20 cellular contexts compared by ENCODE assay signal in the genomic region with DNA sequence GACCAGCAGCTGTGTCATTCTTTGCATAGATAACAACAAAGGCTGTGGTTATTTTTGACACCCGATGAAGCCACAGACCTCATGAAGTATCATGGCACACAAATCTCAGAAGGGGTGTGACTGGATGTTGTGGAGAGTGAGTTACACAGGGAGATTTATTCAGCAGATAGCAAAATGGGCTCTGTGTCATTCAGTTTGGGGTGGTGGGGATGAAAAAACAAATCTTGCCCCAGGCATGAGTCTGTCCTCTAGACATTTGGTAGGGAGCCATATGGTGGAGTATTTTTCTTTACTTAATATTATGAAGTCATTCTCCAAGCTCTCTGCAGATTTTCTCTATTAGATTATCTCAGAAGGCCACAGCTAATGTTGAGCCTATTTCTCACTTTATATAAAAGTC.
A peak's percentile ranks its signal among the peaks of the same experiment; 100 is the strongest.
DNase-seq lines count a peak whose midpoint lies in the region; ATAC-seq and TF ChIP-seq lines count a peak whose summit lies in the region.
"Had no signal": no experiment of that assay in that cellular context is flagged by ENCODE, and none has a peak within 500 bp of the region (broad histone marks: within the 10 kb centered on the region; RNA-seq: fewer than 3 reads in every experiment).

No MANE protein-coding gene starts in this region.

- ATAC-seq in GM18502 (IDR thresholded peaks at IDR 0.05; ENCODE audit: poor library complexity, unreplicated experiment) (peak; percentile 63), HG02759 (IDR thresholded peaks at IDR 0.05; ENCODE audit: unreplicated experiment) (no peak), HG03097 (IDR thresholded peaks at IDR 0.05; ENCODE audit: low FRiP score, unreplicated experiment) (no peak), HG03139 (IDR thresholded peaks at IDR 0.05; ENCODE audit: unreplicated experiment) (no peak)
- ATAC-seq: activated T-helper 17 cell treated with anti-CD3 and anti-CD28 coated beads, Interleukin-2, amount 50 U/mL, for 72 hours; CD8-positive, alpha-beta T cell had no signal

- H3K36me3 Mint-ChIP-seq in osteocyte (ENCODE audit: unreplicated experiment), result no peaks in the 10 kb centered on the region
- H3K36me3 Mint-ChIP-seq: activated CD4-positive, alpha-beta memory T cell treated with anti-CD3 and anti-CD28 coated beads for 36 hours; CD8-positive, alpha-beta T cell; type B pancreatic cell had no signal

- no peak overlapping the region for H3K4me3 ChIP-seq in cardiac fibroblast (replicated peaks in 1 of 2; ENCODE audit: low read depth in 2 of 2, low read length in 2 of 2)
- H3K4me3 ChIP-seq: lung, MG63, right atrium auricular region had no signal

- H3K9me3 Mint-ChIP-seq in osteocyte (ENCODE audit: unreplicated experiment), result no peaks in the 10 kb centered on the region
- H3K9me3 Mint-ChIP-seq: activated CD4-positive, alpha-beta memory T cell treated with anti-CD3 and anti-CD28 coated beads for 36 hours; type B pancreatic cell had no signal

- H3K4me3 Mint-ChIP-seq in osteocyte (ENCODE audit: unreplicated experiment), result no peak overlapping the region
- H3K4me3 Mint-ChIP-seq: activated CD4-positive, alpha-beta memory T cell treated with anti-CD3 and anti-CD28 coated beads for 36 hours; activated T-helper 17 cell treated with anti-CD3 and anti-CD28 coated beads, Interleukin-2, amount 50 U/mL, for 72 hours; CD8-positive, alpha-beta T cell; dendritic cell treated with granulocyte-macrophage colony-stimulating factor and Interleukin-4, amounts not matched to agents 40 ng/mL and 50 ng/mL, for 4 days; type B pancreatic cell had no signal

- peaks cover 27% of the 10 kb centered on the region for H3K4me1 Mint-ChIP-seq in osteocyte (ENCODE audit: unreplicated experiment)
- H3K4me1 Mint-ChIP-seq: activated T-helper 17 cell treated with anti-CD3 and anti-CD28 coated beads, Interleukin-2, amount 50 U/mL, for 72 hours had no signal

- no peaks in the 10 kb centered on the region for H3K27me3 Mint-ChIP-seq in osteocyte (ENCODE audit: unreplicated experiment)
- H3K27me3 Mint-ChIP-seq: activated CD4-positive, alpha-beta memory T cell treated with anti-CD3 and anti-CD28 coated beads for 36 hours; activated T-helper 17 cell treated with anti-CD3 and anti-CD28 coated beads, Interleukin-2, amount 50 U/mL, for 72 hours; dendritic cell treated with granulocyte-macrophage colony-stimulating factor and Interleukin-4, amounts not matched to agents 40 ng/mL and 50 ng/mL, for 4 days; type B pancreatic cell had no signal

- TF ChIP-seq CTCF in cardiac fibroblast (IDR thresholded peaks at IDR 0.05; ENCODE audit: low read depth, low read length) (no peak), osteocyte (IDR thresholded peaks at IDR 0.05) (no peak)

- H3K27ac Mint-ChIP-seq in osteocyte (ENCODE audit: unreplicated experiment), result peak overlapping the region; percentile 15
- H3K27ac Mint-ChIP-seq: activated CD4-positive, alpha-beta memory T cell treated with anti-CD3 and anti-CD28 coated beads for 36 hours; activated T-helper 17 cell treated with anti-CD3 and anti-CD28 coated beads, Interleukin-2, amount 50 U/mL, for 72 hours; CD8-positive, alpha-beta T cell; dendritic cell treated with granulocyte-macrophage colony-stimulating factor and Interleukin-4, amounts not matched to agents 40 ng/mL and 50 ng/mL, for 4 days; type B pancreatic cell had no signal

- DNase-seq in NCI-H226 (peak; percentile 24), cardiac fibroblast (ENCODE audit: low read depth in 2 of 2) (peak; percentile 5 to 52), osteocyte (ENCODE audit: extremely low spot score, unreplicated experiment) (no peak), NCI-H1105 (lab: John Stamatoyannopoulos, UW) (no peak)
- DNase-seq: activated CD4-positive, alpha-beta memory T cell treated with anti-CD3 and anti-CD28 coated beads for 36 hours; CD8-positive, alpha-beta T cell; HCEC 1CT; MG63; NCI-H2171 treated with DMSO at 0.1 percent for 48 hours; SIG-M5; stimulated activated CD4-positive, alpha-beta T cell treated with anti-CD3 and anti-CD28 coated beads, Interleukin-2, amount 100 ng/mL, for 48 hours had no signal

Comparison
In these comparisons a context has a peak if more than half of its experiments do, and no peak if none do; other contexts are left out.
1. DNase-seq: peak in NCI-H226 (single experiment) and cardiac fibroblast (2 of 2); none in osteocyte (single experiment) and NCI-H1105 (single experiment).